Comparison of ENCODE assay signal across 21 cellular contexts in genomic region chr7:44650772-44651171, GRCh38. TPM values are rescaled to one million over a fixed set of nuclear protein-coding genes. Genes with fewer than 3 reads are reported as not detected.
DNase-seq lines count a peak whose midpoint lies in the region; ATAC-seq and TF ChIP-seq lines count a peak whose summit lies in the region.
"Had no signal": no experiment of that assay in that cellular context is flagged by ENCODE, and none has a peak within 500 bp of the region (broad histone marks: within the 10 kb centered on the region; RNA-seq: fewer than 3 reads in every experiment).

No MANE protein-coding gene starts in this region.

- H3K27me3 ChIP-seq in right atrium auricular region = no peaks in the 10 kb centered on the region
- H3K27me3 ChIP-seq: body of pancreas, MG63, SJCRH30, tibial nerve had no signal

- H3K4me1 Mint-ChIP-seq in brain = peaks cover 13% of the 10 kb centered on the region

- H3K27me3 Mint-ChIP-seq in brain = peaks cover 3% of the 10 kb centered on the region
- H3K27me3 Mint-ChIP-seq: B cell had no signal

- H3K27ac ChIP-seq in right atrium auricular region = peak overlapping the region; percentile 73 to 74
- H3K27ac ChIP-seq: body of pancreas, SJCRH30 had no signal

- H3K9me3 Mint-ChIP-seq in brain = no peaks in the 10 kb centered on the region
- H3K9me3 Mint-ChIP-seq: activated naive CD4-positive, alpha-beta T cell treated with anti-CD3 and anti-CD28 coated beads, Interleukin-2, amount 50 U/mL, for 72 hours had no signal

- H3K27ac Mint-ChIP-seq in brain = peak overlapping the region in 4 of 5 experiments; percentile 10 to 77 (median 75)
- H3K27ac Mint-ChIP-seq: B cell had no signal

- DNase-seq in NCI-H69 (lab: John Stamatoyannopoulos, UW) (peak; percentile 13), right atrium auricular region (ENCODE audit: low spot score) (no peak), retinal pigment epithelial cell (ENCODE audit: low read depth) (peak; percentile 36), NK-92 (lab: John Stamatoyannopoulos, UW; ENCODE audit: unreplicated experiment) (no peak)
- DNase-seq in activated CD4-positive, CD25-positive, alpha-beta regulatory T cell (lab: John Stamatoyannopoulos, UW) = no peak
- DNase-seq: activated CD4-positive, alpha-beta T cell treated with anti-CD3 and anti-CD28 coated beads for 1 hour; activated T-cell treated with anti-CD3 and anti-CD28 coated beads for 4 hours; body of pancreas; MG63; NCI-H1694; occipital lobe; SJCRH30; T-helper 9 cell had no signal

- H3K36me3 ChIP-seq in right atrium auricular region = peaks cover 56% of the 10 kb centered on the region
- H3K36me3 ChIP-seq: SJCRH30 had no signal

- H3K36me3 Mint-ChIP-seq in brain = peaks cover 45% of the 10 kb centered on the region

- H3K4me3 ChIP-seq in right atrium auricular region (no peak overlapping the region), retinal pigment epithelial cell (ENCODE audit: low read length) (no peak overlapping the region)
- H3K4me3 ChIP-seq: body of pancreas, MG63, SJCRH30, smooth muscle cell, tibial nerve had no signal

- H3K4me1 ChIP-seq in right atrium auricular region = peaks cover 0 to 20% of the 10 kb centered on the region in 2 donors
- H3K4me1 ChIP-seq: body of pancreas, SJCRH30 had no signal

- H3K9me3 ChIP-seq in right atrium auricular region = no peaks in the 10 kb centered on the region
- H3K9me3 ChIP-seq: body of pancreas, MG63, SJCRH30, tibial nerve had no signal

- no peak overlapping the region for H3K4me3 Mint-ChIP-seq in brain
- H3K4me3 Mint-ChIP-seq: B cell had no signal

- TF ChIP-seq CTCF in brain (conservative IDR thresholded peaks at IDR 0.05) (no peak), right atrium auricular region (IDR thresholded peaks at IDR 0.05) (no peak), retinal pigment epithelial cell (conservative IDR thresholded peaks at IDR 0.05; ENCODE audit: low read depth, low read length) (no peak)

- ATAC-seq in HG02938 (IDR thresholded peaks at IDR 0.05; ENCODE audit: unreplicated experiment) (no peak), HG03342 (IDR thresholded peaks at IDR 0.05; ENCODE audit: unreplicated experiment) (no peak)
- ATAC-seq: activated naive CD4-positive, alpha-beta T cell treated with anti-CD3 and anti-CD28 coated beads, Interleukin-2, amount 50 U/mL, for 72 hours; body of pancreas; HCT116 had no signal

RNA-seq across cellular contexts. Expression of gene OGDH, which starts 44.3 kb away (rescaled TPM):
- polyA plus RNA-seq in brain (ENCODE audit: insufficient read depth, low read depth, low replicate concordance) = 177 TPM
- total RNA-seq in right atrium auricular region = 100 to 1,000 TPM; 277 to 390 TPM

Comparison
In these comparisons a context has a peak if more than half of its experiments do, and no peak if none do; other contexts are left out.
1. DNase-seq: peak in NCI-H69 (single experiment) and retinal pigment epithelial cell (single experiment); none in right atrium auricular region (single experiment), activated CD4-positive, CD25-positive, alpha-beta regulatory T cell (0 of 4) and NK-92 (single experiment).